In the genomic region with DNA sequence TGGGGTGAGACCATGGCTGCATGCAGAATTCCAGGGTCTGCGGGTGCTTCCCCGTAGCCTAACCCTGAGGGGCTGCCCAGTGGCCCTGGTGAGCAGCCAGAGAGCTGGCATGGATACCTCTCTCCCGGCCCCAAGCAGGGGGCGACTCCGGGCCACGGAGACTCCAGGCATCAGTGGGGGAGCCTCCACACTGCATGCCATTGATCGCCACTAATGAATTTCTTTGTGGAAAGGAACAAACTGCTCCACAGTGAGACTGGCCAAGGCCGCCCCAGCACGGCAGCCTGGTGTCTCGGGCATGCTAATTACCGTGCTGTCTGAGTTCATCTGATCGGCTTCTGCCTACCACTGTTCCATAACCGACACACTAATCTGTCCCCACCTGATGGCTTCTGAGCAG, we compare ENCODE assay signal across 1 cellular context.
TF ChIP-seq lines count a peak whose summit lies in the region.

No MANE protein-coding gene starts in this region.

TF ChIP-seq in HepG2, 621 proteins besides CTCF, POLR2A, EP300 and RAD21 (continued from another document):
- TF ChIP-seq TRAFD1 (CRISPR knock-in tag; IDR thresholded peaks at IDR 0.05; ENCODE audit: borderline replicate concordance) = no peak
- TF ChIP-seq, protein P1, sequence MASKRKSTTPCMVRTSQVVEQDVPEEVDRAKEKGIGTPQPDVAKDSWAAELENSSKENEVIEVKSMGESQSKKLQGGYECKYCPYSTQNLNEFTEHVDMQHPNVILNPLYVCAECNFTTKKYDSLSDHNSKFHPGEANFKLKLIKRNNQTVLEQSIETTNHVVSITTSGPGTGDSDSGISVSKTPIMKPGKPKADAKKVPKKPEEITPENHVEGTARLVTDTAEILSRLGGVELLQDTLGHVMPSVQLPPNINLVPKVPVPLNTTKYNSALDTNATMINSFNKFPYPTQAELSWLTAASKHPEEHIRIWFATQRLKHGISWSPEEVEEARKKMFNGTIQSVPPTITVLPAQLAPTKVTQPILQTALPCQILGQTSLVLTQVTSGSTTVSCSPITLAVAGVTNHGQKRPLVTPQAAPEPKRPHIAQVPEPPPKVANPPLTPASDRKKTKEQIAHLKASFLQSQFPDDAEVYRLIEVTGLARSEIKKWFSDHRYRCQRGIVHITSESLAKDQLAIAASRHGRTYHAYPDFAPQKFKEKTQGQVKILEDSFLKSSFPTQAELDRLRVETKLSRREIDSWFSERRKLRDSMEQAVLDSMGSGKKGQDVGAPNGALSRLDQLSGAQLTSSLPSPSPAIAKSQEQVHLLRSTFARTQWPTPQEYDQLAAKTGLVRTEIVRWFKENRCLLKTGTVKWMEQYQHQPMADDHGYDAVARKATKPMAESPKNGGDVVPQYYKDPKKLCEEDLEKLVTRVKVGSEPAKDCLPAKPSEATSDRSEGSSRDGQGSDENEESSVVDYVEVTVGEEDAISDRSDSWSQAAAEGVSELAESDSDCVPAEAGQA (IDR thresholded peaks at IDR 0.05; ENCODE audit: low read depth) = no peak
- TF ChIP-seq, protein P1 (CRISPR knock-in tag; IDR thresholded peaks at IDR 0.05; ENCODE audit: borderline replicate concordance) = no peak
TF ChIP-seq in HepG2: peak in this region for 0.
